In the genomic region with DNA sequence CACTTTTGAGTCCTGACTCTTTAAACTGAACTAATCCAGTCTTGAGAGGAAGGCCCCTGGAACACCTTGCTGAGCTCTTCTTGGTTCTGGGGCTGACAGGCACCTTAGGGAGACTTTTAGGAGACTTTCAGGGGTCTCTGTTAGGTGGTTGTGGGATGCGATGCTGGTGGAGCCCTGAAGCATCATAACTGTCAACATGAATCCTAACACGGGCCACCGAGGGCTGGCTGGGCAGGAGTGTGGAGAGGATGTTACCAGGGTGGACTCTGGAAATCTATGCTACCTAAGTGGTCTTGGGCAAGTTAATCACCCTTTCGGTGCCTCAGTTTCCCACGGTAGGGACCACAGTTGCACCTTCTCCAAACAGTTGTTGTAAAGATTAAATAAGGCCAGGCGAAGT, we compare ENCODE assay signal across 36 cellular contexts.
"Had no signal": no experiment of that assay in that cellular context is flagged by ENCODE, and none has a peak within 500 bp of the region (broad histone marks: within the 10 kb centered on the region; RNA-seq: fewer than 3 reads in every experiment).

No MANE protein-coding gene starts in this region.

- DNase-seq: Karpas-422, Kasumi-1, KBM-7, MG63, MM.1S, MV-4-11, NCI-H1048, NCI-H1092, NCI-H1092 treated with DMSO at 0.1 percent for 48 hours, NCI-H1105, NCI-H1105 treated with DMSO at 0.1 percent for 48 hours, NCI-H1417, NCI-H1417 treated with DMSO at 0.1 percent for 48 hours, NCI-H1436, NCI-H1436 treated with DMSO at 0.1 percent for 48 hours, NCI-H146, NCI-H1694, NCI-H1694 treated with DMSO at 0.1 percent for 48 hours, NCI-H187, NCI-H187 treated with DMSO at 0.1 percent for 48 hours, NCI-H1930, NCI-H2029, NCI-H2029 treated with DMSO at 0.1 percent for 48 hours, NCI-H2081, NCI-H2081 treated with DMSO at 0.1 percent for 48 hours, NCI-H2107, NCI-H2171, NCI-H2171 treated with DMSO at 0.1 percent for 48 hours, NCI-H2227 treated with DMSO at 0.1 percent for 48 hours, NCI-H226, NCI-H345, NCI-H446, NCI-H446 treated with DMSO at 0.1 percent for 48 hours, NCI-H510A, NCI-H510A treated with DMSO at 0.1 percent for 48 hours had no signal

- H3K27ac ChIP-seq: KMS-11 had no signal

- H3K4me2 ChIP-seq: KMS-11 had no signal

- H3K27me3 ChIP-seq: MG63 had no signal

- H3K36me3 ChIP-seq: MG63 had no signal

- H3K9me3 ChIP-seq: MG63 had no signal

- H3K4me3 ChIP-seq: MG63 had no signal
